Comparison of ENCODE assay signal across 1 cellular context in genomic region chr6:140494321-140495085, GRCh38.
TF ChIP-seq lines count a peak whose summit lies in the region.

No MANE protein-coding gene starts in this region.

TF ChIP-seq in SK-N-SH, 30 proteins besides CTCF, POLR2A, EP300 and RAD21 (continued from another document):
- no peak for TF ChIP-seq REST (IDR thresholded peaks at IDR 0.05; ENCODE audit: low read depth, low read length)
